Comparison of ENCODE assay signal across 1 cellular context in genomic region chr2:202965810-202966454, GRCh38.
TF ChIP-seq lines count a peak whose summit lies in the region.

No MANE protein-coding gene starts in this region.

TF ChIP-seq in GM23338, 12 proteins besides CTCF, POLR2A, EP300 and RAD21:
- TF ChIP-seq ZNF462 (CRISPR knock-in tag; IDR thresholded peaks at IDR 0.05), result no peak
